Comparison of ENCODE assay signal across 8 cellular contexts in genomic region chr17:76252040-76252954, GRCh38. TPM values are rescaled to one million over a fixed set of nuclear protein-coding genes. Genes with fewer than 3 reads are reported as not detected.
A peak's percentile ranks its signal among the peaks of the same experiment; 100 is the strongest.
DNase-seq lines count a peak whose midpoint lies in the region; ATAC-seq lines count a peak whose summit lies in the region.

No MANE protein-coding gene starts in this region.

- peak; percentile 63 for ATAC-seq in GM18909 (IDR thresholded peaks at IDR 0.05; ENCODE audit: poor library complexity, unreplicated experiment)
- ATAC-seq in stimulated activated memory B cell treated with anti-CD40 and anti-IgM and Interleukin-4, amounts not matched to agents 10 μg/mL and 1 μg/mL and 100 μg/mL, for 72 hours = peak; percentile 95

- DNase-seq in MG63 (peak; percentile 88), immature natural killer cell (peak in 2 of 3 donors; percentile 25 to 43), NCI-H1105 (lab: John Stamatoyannopoulos, UW) (no peak), NCI-H2196 (lab: John Stamatoyannopoulos, UW; ENCODE audit: unreplicated experiment) (no peak), NCI-H748 treated with DMSO at 0.1 percent for 48 hours (lab: John Stamatoyannopoulos, UW) (no peak)

- H3K27me3 ChIP-seq in MG63 = no peaks in the 10 kb centered on the region

- no peaks in the 10 kb centered on the region; the same call in 1 of the 2 replicates for H3K9me3 ChIP-seq in MG63

- H3K27me3 Mint-ChIP-seq in activated naive CD8-positive, alpha-beta T cell = no peaks in the 10 kb centered on the region
- H3K27me3 Mint-ChIP-seq in immature natural killer cell (ENCODE audit: low read depth in 3 of 3) = peaks cover 3 to 8% (median 3%) of the 10 kb centered on the region in 3 donors
- no peaks in the 10 kb centered on the region for H3K27me3 Mint-ChIP-seq in stimulated activated memory B cell treated with anti-CD40 and anti-IgM and Interleukin-4, amounts not matched to agents 10 μg/mL and 1 μg/mL and 100 μg/mL, for 72 hours

- peaks cover 3% of the 10 kb centered on the region for H3K36me3 Mint-ChIP-seq in activated naive CD8-positive, alpha-beta T cell
- H3K36me3 Mint-ChIP-seq in immature natural killer cell = peaks cover 0 to 3% (median 0%) of the 10 kb centered on the region in 3 donors
- H3K36me3 Mint-ChIP-seq in stimulated activated memory B cell treated with anti-CD40 and anti-IgM and Interleukin-4, amounts not matched to agents 10 μg/mL and 1 μg/mL and 100 μg/mL, for 72 hours = no peaks in the 10 kb centered on the region

- no peaks in the 10 kb centered on the region for H3K36me3 ChIP-seq in MG63

- H3K9me3 Mint-ChIP-seq in activated naive CD8-positive, alpha-beta T cell (ENCODE audit: low read depth) = peaks cover 3% of the 10 kb centered on the region
- peaks cover 0 to 4% (median 0%) of the 10 kb centered on the region in 6 donors for H3K9me3 Mint-ChIP-seq in immature natural killer cell
- H3K9me3 Mint-ChIP-seq in stimulated activated memory B cell treated with anti-CD40 and anti-IgM and Interleukin-4, amounts not matched to agents 10 μg/mL and 1 μg/mL and 100 μg/mL, for 72 hours = no peaks in the 10 kb centered on the region

- H3K4me3 Mint-ChIP-seq in activated naive CD8-positive, alpha-beta T cell = peak overlapping the region; percentile 63
- H3K4me3 Mint-ChIP-seq in immature natural killer cell = peak overlapping the region; percentile 69 to 85 (median 77)
- H3K4me3 Mint-ChIP-seq in stimulated activated memory B cell treated with anti-CD40 and anti-IgM and Interleukin-4, amounts not matched to agents 10 μg/mL and 1 μg/mL and 100 μg/mL, for 72 hours = peak overlapping the region; percentile 43

- peak overlapping the region; percentile 91 for H3K27ac Mint-ChIP-seq in activated naive CD8-positive, alpha-beta T cell
- peak overlapping the region; percentile 77 to 92 (median 88) for H3K27ac Mint-ChIP-seq in immature natural killer cell
- peak overlapping the region; percentile 71 for H3K27ac Mint-ChIP-seq in stimulated activated memory B cell treated with anti-CD40 and anti-IgM and Interleukin-4, amounts not matched to agents 10 μg/mL and 1 μg/mL and 100 μg/mL, for 72 hours

- H3K4me1 Mint-ChIP-seq in activated naive CD8-positive, alpha-beta T cell (ENCODE audit: low read depth) = peaks cover 57% of the 10 kb centered on the region
- peaks cover 40 to 42% of the 10 kb centered on the region in 2 donors for H3K4me1 Mint-ChIP-seq in immature natural killer cell
- H3K4me1 Mint-ChIP-seq in stimulated activated memory B cell treated with anti-CD40 and anti-IgM and Interleukin-4, amounts not matched to agents 10 μg/mL and 1 μg/mL and 100 μg/mL, for 72 hours = peaks cover 30% of the 10 kb centered on the region

- no peak overlapping the region for H3K4me3 ChIP-seq in MG63

RNA-seq across cellular contexts. Expression of gene RNF157, which starts 12.0 kb away (rescaled TPM):
- total RNA-seq in MG63 (2014; rRNA removed; shearing (Covaris generic); ENCODE audit: low replicate concordance) = 0.40 and 0.94 TPM in 2 replicates
- 1 to 10 TPM in 2 of 3 donors, under 1 TPM in 1; 0.69 to 3.0 (median 1.2) TPM for polyA plus RNA-seq in immature natural killer cell

RNA-seq across cellular contexts. Expression of gene UBALD2, which starts 12.9 kb away (rescaled TPM):
- 1.2 and 7.0 TPM in 2 replicates for total RNA-seq in MG63 (2014; rRNA removed; shearing (Covaris generic); ENCODE audit: low replicate concordance)
- polyA plus RNA-seq in immature natural killer cell = 1 to 10 TPM; 1.5 to 4.5 (median 3.9) TPM

RNA-seq across cellular contexts. Expression of gene QRICH2, which starts 55.8 kb away (rescaled TPM):
- total RNA-seq in MG63 (2014; rRNA removed; shearing (Covaris generic); ENCODE audit: low replicate concordance) = 0.92 and 3.4 TPM in 2 replicates
- polyA plus RNA-seq in immature natural killer cell = under 1 TPM in 1 of 3 donors, not detected in 2; 0.28 TPM

Comparison
In these comparisons a context has a peak if more than half of its experiments do, and no peak if none do; other contexts are left out.
1. DNase-seq: peak in MG63 (single experiment) and immature natural killer cell (2 of 3); none in NCI-H1105 (single experiment), NCI-H2196 (single experiment) and NCI-H748 treated with DMSO at 0.1 percent for 48 hours (single experiment).
2. Peak in every context shown above with its lines, with median percentiles within 50 percentile points of each other: H3K27ac Mint-ChIP-seq and H3K4me3 Mint-ChIP-seq.